In genomic region chr7:122528879-122529481, GRCh38 we compare ENCODE assay signal across 8 cellular contexts.
DNase-seq lines count a peak whose midpoint lies in the region; ATAC-seq, FAIRE-seq and TF ChIP-seq lines count a peak whose summit lies in the region.

No MANE protein-coding gene starts in this region.

- TF ChIP-seq CTCF in activated CD8-positive, alpha-beta T cell treated with anti-CD3 and anti-CD28 coated beads for 36 hours (IDR thresholded peaks at IDR 0.05) = peak; percentile 49
- peak; percentile 52 for TF ChIP-seq CTCF in HepG2 (CRISPR knock-in tag; IDR thresholded peaks at IDR 0.05)

- DNase-seq in activated CD8-positive, alpha-beta T cell treated with anti-CD3 and anti-CD28 coated beads for 36 hours = no peak
- DNase-seq in activated CD8-positive, alpha-beta T cell treated with anti-CD3 and anti-CD28 coated beads, Interleukin-2, amount 10 ng/mL, durations not matched to agents 7 days and 5 days = no peak
- DNase-seq in NCI-H1694 treated with DMSO at 0.1 percent for 48 hours (lab: John Stamatoyannopoulos, UW) (peak; percentile 75), astrocyte of the hippocampus (ENCODE audit: low read depth, low spot score) (peak; percentile 55), HepG2 (ENCODE audit: low spot score) (peak; percentile 21), HEK293T (ENCODE audit: extremely low spot score) (no peak)

- no peaks in the 10 kb centered on the region for H3K27me3 Mint-ChIP-seq in activated CD8-positive, alpha-beta T cell treated with anti-CD3 and anti-CD28 coated beads for 36 hours
- no peaks in the 10 kb centered on the region for H3K27me3 Mint-ChIP-seq in activated CD8-positive, alpha-beta T cell treated with anti-CD3 and anti-CD28 coated beads, Interleukin-2, amount 10 ng/mL, durations not matched to agents 7 days and 5 days (ENCODE audit: low read depth)

- H3K79me2 ChIP-seq in HepG2 (ENCODE audit: insufficient read depth, low read length) = no peaks in the 10 kb centered on the region

- H3K27ac Mint-ChIP-seq in activated CD8-positive, alpha-beta T cell treated with anti-CD3 and anti-CD28 coated beads for 36 hours = no peak overlapping the region
- H3K27ac Mint-ChIP-seq in activated CD8-positive, alpha-beta T cell treated with anti-CD3 and anti-CD28 coated beads, Interleukin-2, amount 10 ng/mL, durations not matched to agents 7 days and 5 days = no peak overlapping the region

- no peaks in the 10 kb centered on the region for H3K9me3 Mint-ChIP-seq in activated CD8-positive, alpha-beta T cell treated with anti-CD3 and anti-CD28 coated beads for 36 hours
- no peaks in the 10 kb centered on the region for H3K9me3 Mint-ChIP-seq in activated CD8-positive, alpha-beta T cell treated with anti-CD3 and anti-CD28 coated beads, Interleukin-2, amount 10 ng/mL, durations not matched to agents 7 days and 5 days (ENCODE audit: insufficient read depth)

- 24% methylated on average over 3 of the region's 3 CpGs for WGBS in HepG2 (ENCODE audit: low lambda C conversion rate)

- H3K4me3 ChIP-seq in HepG2 (replicated peaks in 1 of 3; ENCODE audit: insufficient read depth in 1 of 3, low read depth in 2 of 3, low read length in 3 of 3) = no peak overlapping the region

- CTCF ChIA-PET in activated CD8-positive, alpha-beta T cell treated with anti-CD3 and anti-CD28 coated beads for 36 hours (lab: Charles Lee) = interaction anchor here (0.8 to 1.3 kb wide), 3 partner anchors 13 to 935 kb away, joined by 3 to 9 read pairs (median 3); no protein-coding TSS in a partner anchor
- CTCF ChIA-PET in activated CD8-positive, alpha-beta T cell treated with anti-CD3 and anti-CD28 coated beads, Interleukin-2, amount 10 ng/mL, durations not matched to agents 7 days and 5 days (lab: Charles Lee) = interaction anchor here (1.1 kb wide), 3 partner anchors 14 to 310 kb away, joined by 3 read pairs; no protein-coding TSS in a partner anchor
- CTCF ChIA-PET in HepG2 (lab: Yijun Ruan, JAX; ENCODE audit: low intra/inter-chr PET ratio, low total read pairs) (interaction anchor here (1.2 to 1.6 kb wide), 3 partner anchors 310 to 436 kb away, joined by 3 to 18 read pairs (median 6); partner anchors contain the start of gene AASS), HEK293T (lab: Yijun Ruan, JAX) (interaction anchor here (0.6 to 1.5 kb wide), 2 partner anchors 237 to 309 kb away, joined by 3 to 4 read pairs; no protein-coding TSS in a partner anchor)

- H3K4me3 Mint-ChIP-seq in activated CD8-positive, alpha-beta T cell treated with anti-CD3 and anti-CD28 coated beads for 36 hours = no peak overlapping the region
- H3K4me3 Mint-ChIP-seq in activated CD8-positive, alpha-beta T cell treated with anti-CD3 and anti-CD28 coated beads, Interleukin-2, amount 10 ng/mL, durations not matched to agents 7 days and 5 days = no peak overlapping the region

- TF ChIP-seq RAD21 in HepG2 (CRISPR knock-in tag; IDR thresholded peaks at IDR 0.05) = no peak

- FAIRE-seq in HepG2 (lab: Jason Lieb, UNC) = no peak

- no peaks in the 10 kb centered on the region for H4K20me1 ChIP-seq in HepG2 (ENCODE audit: insufficient read depth, low read length)

- no peak overlapping the region for H2AFZ ChIP-seq in HepG2 (ENCODE audit: low read length)

- BruUV-seq in HepG2 (replicated peaks; lab: Mats Ljungman, UMichigan) = no TSS peak

- no peaks in the 10 kb centered on the region for H3K4me1 ChIP-seq in HepG2 (ENCODE audit: insufficient read depth, low read length)

- no peak overlapping the region for H3K9ac ChIP-seq in HepG2 (ENCODE audit: insufficient read depth, low read depth, low read length)

- POLR2A ChIA-PET in activated CD8-positive, alpha-beta T cell treated with anti-CD3 and anti-CD28 coated beads for 36 hours (lab: Charles Lee) = no interaction called here
- POLR2A ChIA-PET in activated CD8-positive, alpha-beta T cell treated with anti-CD3 and anti-CD28 coated beads, Interleukin-2, amount 10 ng/mL, durations not matched to agents 7 days and 5 days (lab: Charles Lee) = no interaction called here
- POLR2A ChIA-PET in HepG2 (lab: Yijun Ruan, JAX) = no interaction called here
- POLR2A ChIA-PET in HEK293T (lab: Yijun Ruan, JAX) = no interaction called here

- no peak for TF ChIP-seq POLR2A in HepG2 (IDR thresholded peaks at IDR 0.05; ENCODE audit: insufficient read depth in 1 of 2, low read depth in 2 of 2, low read length in 2 of 2)

- no peaks in the 10 kb centered on the region for H3K4me1 Mint-ChIP-seq in activated CD8-positive, alpha-beta T cell treated with anti-CD3 and anti-CD28 coated beads for 36 hours (ENCODE audit: low read depth)
- H3K4me1 Mint-ChIP-seq in activated CD8-positive, alpha-beta T cell treated with anti-CD3 and anti-CD28 coated beads, Interleukin-2, amount 10 ng/mL, durations not matched to agents 7 days and 5 days (ENCODE audit: low read depth) = no peaks in the 10 kb centered on the region

- no peak for ATAC-seq in activated CD8-positive, alpha-beta T cell treated with anti-CD3 and anti-CD28 coated beads for 36 hours
- no peak for ATAC-seq in activated CD8-positive, alpha-beta T cell treated with anti-CD3 and anti-CD28 coated beads, Interleukin-2, amount 10 ng/mL, durations not matched to agents 7 days and 5 days
- ATAC-seq in HepG2 (no peak), GM21528 (IDR thresholded peaks at IDR 0.05; ENCODE audit: low FRiP score, unreplicated experiment) (no peak), HG03175 (IDR thresholded peaks at IDR 0.05; ENCODE audit: unreplicated experiment) (no peak)

- in situ Hi-C loops in HepG2 (cut with HindIII; ENCODE audit: extremely low pct_ligation_motif_present, low pct_unique_long_range_greater_than_20kb) = no loop called here

- no peaks in the 10 kb centered on the region for H3K36me3 ChIP-seq in HepG2 (replicated peaks in 1 of 2; ENCODE audit: control insufficient read depth in 1 of 2, insufficient read depth in 2 of 2, low read length in 2 of 2)

- H3K27me3 ChIP-seq in HepG2 (ENCODE audit: control insufficient read depth in 1 of 2, insufficient read depth in 2 of 2, low read length in 2 of 2) = no peaks in the 10 kb centered on the region

- no peak overlapping the region for H3K27ac ChIP-seq in HepG2 (ENCODE audit: extremely low read length, insufficient read depth, low read length)

- no peak overlapping the region for H3K4me2 ChIP-seq in HepG2 (ENCODE audit: low read depth, low read length)

- intact Hi-C loops in activated CD8-positive, alpha-beta T cell treated with anti-CD3 and anti-CD28 coated beads for 36 hours (cut with micrococcal nuclease) = no loop called here
- intact Hi-C loops in HepG2 (cut with micrococcal nuclease; ENCODE audit: unreplicated experiment) = loop anchor here (1.0 kb wide), 2 partner anchors 310 to 436 kb away; no protein-coding TSS in a partner anchor

- H3K9me3 ChIP-seq in HepG2 (ENCODE audit: low read length) = no peaks in the 10 kb centered on the region

- no peak for TF ChIP-seq EP300 in HepG2 (IDR thresholded peaks at IDR 0.05; ENCODE audit: low read depth in 2 of 2, low read length in 2 of 2)
- TF ChIP-seq EP300 in HepG2 (CRISPR knock-in tag; IDR thresholded peaks at IDR 0.05; ENCODE audit: borderline replicate concordance) = no peak

- no peaks in the 10 kb centered on the region for H3K36me3 Mint-ChIP-seq in activated CD8-positive, alpha-beta T cell treated with anti-CD3 and anti-CD28 coated beads for 36 hours (ENCODE audit: low read depth)
- H3K36me3 Mint-ChIP-seq in activated CD8-positive, alpha-beta T cell treated with anti-CD3 and anti-CD28 coated beads, Interleukin-2, amount 10 ng/mL, durations not matched to agents 7 days and 5 days (ENCODE audit: low read depth) = no peaks in the 10 kb centered on the region

TF ChIP-seq in HepG2, 621 proteins besides CTCF, POLR2A, EP300 and RAD21:
- TF ChIP-seq STAG1 (CRISPR knock-in tag; IDR thresholded peaks at IDR 0.05) (peak; percentile 56), CBX2 (IDR thresholded peaks at IDR 0.05; ENCODE audit: low read depth, low read length) (no peak), CBX2 (CRISPR knock-in tag; IDR thresholded peaks at IDR 0.05; ENCODE audit: low read depth) (no peak), CENPBD1 (CRISPR knock-in tag; IDR thresholded peaks at IDR 0.05; ENCODE audit: borderline replicate concordance, low read depth) (no peak), JDP2 (CRISPR knock-in tag; IDR thresholded peaks at IDR 0.05; ENCODE audit: borderline replicate concordance) (no peak), SMC3 (IDR thresholded peaks at IDR 0.05; ENCODE audit: low read length) (peak; percentile 45; the same call in 1 of the 2 replicates), NR2C2 (CRISPR knock-in tag; IDR thresholded peaks at IDR 0.05; ENCODE audit: borderline replicate concordance) (no peak)

TF ChIP-seq in HEK293T, 16 proteins besides CTCF, POLR2A, EP300 and RAD21:
- TF ChIP-seq TARDBP (IDR thresholded peaks at IDR 0.05) (no peak), FOXA1 (IDR thresholded peaks at IDR 0.05) (no peak), FOXM1 (IDR thresholded peaks at IDR 0.05; ENCODE audit: borderline replicate concordance) (no peak), L3MBTL2 (conservative IDR thresholded peaks at IDR 0.05) (no peak), CTBP1 (IDR thresholded peaks at IDR 0.05; ENCODE audit: borderline replicate concordance) (no peak), FOXK2 (IDR thresholded peaks at IDR 0.05) (no peak), NFRKB (IDR thresholded peaks at IDR 0.05) (no peak), ZNF384 (IDR thresholded peaks at IDR 0.05) (no peak), PKNOX1 (IDR thresholded peaks at IDR 0.05) (no peak), LEF1 (IDR thresholded peaks at IDR 0.05; ENCODE audit: borderline replicate concordance) (no peak), SP1 (IDR thresholded peaks at IDR 0.05) (no peak), SUZ12 (IDR thresholded peaks at IDR 0.05) (no peak), ELF4 (IDR thresholded peaks at IDR 0.05) (no peak), BHLHE40 (IDR thresholded peaks at IDR 0.05; ENCODE audit: borderline replicate concordance) (no peak), HDGF (IDR thresholded peaks at IDR 0.05; ENCODE audit: borderline replicate concordance) (no peak)

Comparison
In these comparisons a context has a peak if more than half of its experiments do, and no peak if none do; other contexts are left out.
1. DNase-seq: peak in NCI-H1694 treated with DMSO at 0.1 percent for 48 hours (single experiment), astrocyte of the hippocampus (single experiment) and HepG2 (single experiment); none in activated CD8-positive, alpha-beta T cell treated with anti-CD3 and anti-CD28 coated beads for 36 hours (single experiment), activated CD8-positive, alpha-beta T cell treated with anti-CD3 and anti-CD28 coated beads, Interleukin-2, amount 10 ng/mL, durations not matched to agents 7 days and 5 days (single experiment) and HEK293T (single experiment).